ENCODE assay signal across 28 cellular contexts in the genomic region with DNA sequence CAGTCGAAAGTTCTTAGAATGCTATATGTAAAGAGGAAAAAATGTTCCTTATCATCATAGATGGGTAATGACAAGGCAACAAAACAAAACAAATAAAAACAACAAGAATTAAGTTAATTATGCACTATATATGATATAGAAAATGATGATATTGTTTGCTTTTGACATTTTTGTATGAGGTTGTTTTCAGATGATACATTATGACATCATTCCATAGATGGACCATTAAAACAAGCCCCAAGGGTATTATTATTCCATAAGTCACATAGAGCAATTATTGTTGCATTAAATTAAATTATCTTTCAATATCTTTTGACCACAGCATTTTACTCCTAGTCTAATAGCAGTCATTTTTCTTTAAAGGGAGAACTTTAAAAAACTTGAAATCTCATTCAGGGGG.
"Had no signal": no experiment of that assay in that cellular context is flagged by ENCODE, and none has a peak within 500 bp of the region (broad histone marks: within the 10 kb centered on the region; RNA-seq: fewer than 3 reads in every experiment).

No MANE protein-coding gene starts in this region.

- H3K27ac ChIP-seq: adrenal gland, ascending aorta, brain microvascular endothelial cell, colonic mucosa, esophagus muscularis mucosa, hepatocyte, lower lobe of right lung, ovary, prostate gland, thyroid gland, upper lobe of right lung had no signal

- H3K27ac Mint-ChIP-seq: activated CD8-positive, alpha-beta memory T cell treated with anti-CD3 and anti-CD28 coated beads, Interleukin-2, amount 10 ng/mL, durations not matched to agents 7 days and 5 days had no signal

- H3K27me3 ChIP-seq: adrenal gland, ascending aorta, brain microvascular endothelial cell, colonic mucosa, esophagus muscularis mucosa, hepatocyte, ovary, spleen, thyroid gland, upper lobe of right lung had no signal

- H3K27me3 Mint-ChIP-seq: activated CD4-positive, alpha-beta memory T cell treated with anti-CD3 and anti-CD28 coated beads for 36 hours; activated CD8-positive, alpha-beta memory T cell treated with anti-CD3 and anti-CD28 coated beads, Interleukin-2, amount 10 ng/mL, durations not matched to agents 7 days and 5 days; central memory CD8-positive, alpha-beta T cell; naive B cell had no signal

- H3K36me3 ChIP-seq: adrenal gland, ascending aorta, brain microvascular endothelial cell, colonic mucosa, esophagus muscularis mucosa, lower lobe of right lung, ovary, prostate gland, thyroid gland, upper lobe of right lung had no signal

- H3K9me3 Mint-ChIP-seq: activated CD4-positive, alpha-beta memory T cell treated with anti-CD3 and anti-CD28 coated beads for 36 hours; central memory CD8-positive, alpha-beta T cell; immature natural killer cell; naive B cell had no signal

- H3K4me1 ChIP-seq: adrenal gland, ascending aorta, colonic mucosa, esophagus muscularis mucosa, lower lobe of right lung, prostate gland, thyroid gland, upper lobe of right lung had no signal

- H3K4me3 ChIP-seq: adrenal gland, ascending aorta, colonic mucosa, esophagus muscularis mucosa, hepatocyte, lower lobe of right lung, ovary, prostate gland, spleen, thyroid gland, upper lobe of right lung had no signal

- H3K4me3 Mint-ChIP-seq: activated CD4-positive, alpha-beta memory T cell treated with anti-CD3 and anti-CD28 coated beads for 36 hours; activated CD8-positive, alpha-beta memory T cell treated with anti-CD3 and anti-CD28 coated beads, Interleukin-2, amount 10 ng/mL, durations not matched to agents 7 days and 5 days; central memory CD8-positive, alpha-beta T cell; immature natural killer cell; naive B cell had no signal

- H3K9me3 ChIP-seq: adrenal gland, ascending aorta, colonic mucosa, esophagus muscularis mucosa, lower lobe of right lung, ovary, prostate gland, spleen, thyroid gland, upper lobe of right lung had no signal

- DNase-seq: activated CD4-positive, alpha-beta memory T cell treated with anti-CD3 and anti-CD28 coated beads for 36 hours; activated CD4-positive, alpha-beta T cell treated with anti-CD3 and anti-CD28 coated beads for 4 hours; activated CD8-positive, alpha-beta memory T cell treated with anti-CD3 and anti-CD28 coated beads, Interleukin-2, amount 10 ng/mL, durations not matched to agents 7 days and 5 days; activated effector memory CD4-positive, alpha-beta T cell treated with anti-CD3 and anti-CD28 coated beads, Interleukin-2, amount 50 U/mL, for 16 hours; activated naive CD4-positive, alpha-beta T cell treated with anti-CD3 and anti-CD28 coated beads, Interleukin-2, amount 50 U/mL, for 16 hours; activated T-cell treated with anti-CD3 and anti-CD28 coated beads for 4 hours; adrenal gland; brain microvascular endothelial cell; colonic mucosa; glutamatergic neuron; immature natural killer cell; lower lobe of right lung; mesendoderm; naive B cell; ovary; spleen; stimulated activated CD4-positive, alpha-beta T cell treated with anti-CD3 and anti-CD28 coated beads, Interleukin-4, amount 100 ng/mL, for 24 hours; stimulated activated naive CD4-positive, alpha-beta T cell treated with Interleukin-2 at 50 U/mL for 16 hours; thyroid gland; upper lobe of right lung had no signal

- FAIRE-seq: frontal cortex, TTC549 had no signal

- ATAC-seq: activated CD8-positive, alpha-beta memory T cell treated with anti-CD3 and anti-CD28 coated beads, Interleukin-2, amount 10 ng/mL, durations not matched to agents 7 days and 5 days; left lobe of liver; lower lobe of right lung; upper lobe of right lung had no signal
